Comparison of ENCODE assay signal across 8 cellular contexts in the genomic region with DNA sequence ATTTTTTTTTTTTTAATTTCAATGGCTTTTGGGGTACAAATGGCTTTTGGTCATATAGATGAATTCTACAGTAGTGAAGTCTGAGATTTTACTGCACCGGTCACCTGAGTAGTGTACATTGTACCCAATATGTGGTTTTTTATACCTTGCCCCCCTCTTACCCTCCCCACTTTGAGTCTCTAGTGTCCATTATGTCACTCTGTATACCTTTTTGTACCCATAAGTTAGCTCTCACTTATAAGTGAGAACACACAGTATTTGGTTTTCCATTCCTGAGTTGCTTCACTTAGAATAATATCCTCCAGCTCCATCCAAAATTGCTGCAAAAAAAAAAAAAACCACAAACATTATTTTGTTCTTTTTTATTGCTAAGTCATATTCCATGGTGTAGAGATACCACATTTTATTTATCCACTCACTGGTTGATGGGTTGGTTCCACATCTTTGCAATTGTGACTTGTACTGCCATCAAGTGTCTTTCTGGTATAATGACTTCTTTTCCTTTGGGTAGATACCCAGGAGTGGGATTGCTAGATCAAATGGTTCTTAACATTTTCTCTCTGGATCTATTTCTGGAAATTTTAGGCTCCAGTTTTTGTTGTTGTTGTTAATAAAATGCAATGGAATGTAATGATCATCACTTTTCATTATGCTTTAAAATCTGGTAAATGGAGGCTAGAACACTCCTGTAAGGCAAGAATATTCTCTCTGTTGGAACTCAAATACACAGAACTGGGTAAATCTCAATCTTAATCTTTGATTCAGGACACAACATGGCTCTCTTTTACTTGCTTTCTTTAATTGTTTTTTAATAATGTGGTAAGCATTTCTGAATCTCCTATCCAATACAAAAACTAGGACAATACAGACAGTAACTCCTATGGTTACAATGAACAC. TPM values are rescaled to one million over a fixed set of nuclear protein-coding genes. Genes with fewer than 3 reads are reported as not detected.
DNase-seq lines count a peak whose midpoint lies in the region; ATAC-seq and TF ChIP-seq lines count a peak whose summit lies in the region.

No MANE protein-coding gene starts in this region.

- CTCF ChIA-PET in activated CD4-positive, alpha-beta T cell treated with anti-CD3 and anti-CD28 coated beads for 36 hours (lab: Charles Lee): interaction anchor here (1.4 to 1.5 kb wide), 2 partner anchors 16 to 47 kb away, joined by 4 read pairs; no protein-coding TSS in a partner anchor

- no peaks in the 10 kb centered on the region for H3K9me3 Mint-ChIP-seq in activated CD4-positive, alpha-beta T cell treated with anti-CD3 and anti-CD28 coated beads for 36 hours (ENCODE audit: low read depth)
- no peaks in the 10 kb centered on the region for H3K9me3 Mint-ChIP-seq in brain
- no peaks in the 10 kb centered on the region for H3K9me3 Mint-ChIP-seq in neural crest cell

- intact Hi-C loops in activated CD4-positive, alpha-beta T cell treated with anti-CD3 and anti-CD28 coated beads for 36 hours (cut with DNase I, micrococcal nuclease): loop anchor here (1.0 kb wide), 2 partner anchors 17 to 67 kb away; no protein-coding TSS in a partner anchor
- intact Hi-C loops in sciatic nerve (cut with DNase I): no loop called here

- peaks cover 72% of the 10 kb centered on the region for H3K36me3 Mint-ChIP-seq in activated CD4-positive, alpha-beta T cell treated with anti-CD3 and anti-CD28 coated beads for 36 hours (ENCODE audit: low read depth)
- peaks cover 47% of the 10 kb centered on the region for H3K36me3 Mint-ChIP-seq in brain
- no peaks in the 10 kb centered on the region for H3K36me3 Mint-ChIP-seq in neural crest cell (ENCODE audit: low read depth)

- TF ChIP-seq CTCF in brain (conservative IDR thresholded peaks at IDR 0.05): peak; percentile 31 to 46
- peak; percentile 53 for TF ChIP-seq CTCF in neural crest cell (conservative IDR thresholded peaks at IDR 0.05)

- peaks cover 86% of the 10 kb centered on the region for H3K4me1 Mint-ChIP-seq in activated CD4-positive, alpha-beta T cell treated with anti-CD3 and anti-CD28 coated beads for 36 hours
- H3K4me1 Mint-ChIP-seq in brain (peaks cover 72% of the 10 kb centered on the region), neural crest cell (peaks cover 24% of the 10 kb centered on the region)

- H3K27ac Mint-ChIP-seq in activated CD4-positive, alpha-beta T cell treated with anti-CD3 and anti-CD28 coated beads for 36 hours: peak overlapping the region; percentile 35
- peak overlapping the region in 3 of 5 experiments; percentile 24 to 86 (median 52) for H3K27ac Mint-ChIP-seq in brain
- H3K27ac Mint-ChIP-seq in neural crest cell (ENCODE audit: unreplicated experiment): no peak overlapping the region

- no peaks in the 10 kb centered on the region for H3K27me3 Mint-ChIP-seq in activated CD4-positive, alpha-beta T cell treated with anti-CD3 and anti-CD28 coated beads for 36 hours
- H3K27me3 Mint-ChIP-seq in brain (peaks cover 6% of the 10 kb centered on the region), neural crest cell (ENCODE audit: low read depth) (no peaks in the 10 kb centered on the region)

- DNase-seq in activated CD4-positive, alpha-beta T cell treated with anti-CD3 and anti-CD28 coated beads for 36 hours: peak; percentile 2
- no peak for DNase-seq in activated CD4-positive, alpha-beta T cell treated with anti-CD3 and anti-CD28 coated beads, Interleukin-2, amount 50 U/mL, for 4 hours
- DNase-seq in NCI-H2227 (lab: John Stamatoyannopoulos, UW; ENCODE audit: unreplicated experiment) (peak; percentile 56), neural crest cell (ENCODE audit: low read depth, low spot score) (no peak), sciatic nerve (ENCODE audit: low spot score) (no peak), iPS-NIHi11 (ENCODE audit: low spot score) (no peak)

- H3K4me3 Mint-ChIP-seq in activated CD4-positive, alpha-beta T cell treated with anti-CD3 and anti-CD28 coated beads for 36 hours: peak overlapping the region; percentile 18
- H3K4me3 Mint-ChIP-seq in brain: peak overlapping the region in 4 of 5 experiments; percentile 10 to 72 (median 45)
- no peak overlapping the region for H3K4me3 Mint-ChIP-seq in neural crest cell

- POLR2A ChIA-PET in activated CD4-positive, alpha-beta T cell treated with anti-CD3 and anti-CD28 coated beads for 36 hours (lab: Charles Lee): interaction anchor here (0.6 to 0.7 kb wide), 3 partner anchors 14 to 78 kb away, joined by 3 read pairs; no protein-coding TSS in a partner anchor

- ATAC-seq in activated CD4-positive, alpha-beta T cell treated with anti-CD3 and anti-CD28 coated beads for 36 hours: no peak
- ATAC-seq in HG03378 (IDR thresholded peaks at IDR 0.05; ENCODE audit: unreplicated experiment) (no peak), sciatic nerve (no peak)

RNA-seq across cellular contexts. Expression of a gene that starts 10.3 kb away (rescaled TPM):
- total RNA-seq in activated CD4-positive, alpha-beta T cell treated with anti-CD3 and anti-CD28 coated beads for 36 hours: 100 to 1,000 TPM; 435 to 569 TPM
- 3.8 TPM for polyA plus RNA-seq in brain (ENCODE audit: insufficient read depth, low read depth, low replicate concordance)
- total RNA-seq in neural crest cell: 29.8 and 37.2 TPM in 2 replicates
- total RNA-seq in sciatic nerve: 1,255 TPM

RNA-seq across cellular contexts. Expression of a gene that starts 46.5 kb away (rescaled TPM):
- total RNA-seq in activated CD4-positive, alpha-beta T cell treated with anti-CD3 and anti-CD28 coated beads for 36 hours: 10 to 100 TPM; 32.7 to 37.5 TPM
- 20.3 TPM for polyA plus RNA-seq in brain (ENCODE audit: insufficient read depth, low read depth, low replicate concordance)
- total RNA-seq in neural crest cell (25.6 and 29.0 TPM in 2 replicates), sciatic nerve (65.9 TPM)

RNA-seq across cellular contexts. Expression of a gene that starts 50.5 kb away (rescaled TPM):
- 10 to 100 TPM; 13.2 to 14.3 TPM for total RNA-seq in activated CD4-positive, alpha-beta T cell treated with anti-CD3 and anti-CD28 coated beads for 36 hours
- polyA plus RNA-seq in brain (ENCODE audit: insufficient read depth, low read depth, low replicate concordance): 4.0 TPM
- total RNA-seq in neural crest cell: 1.5 and 1.8 TPM in 2 replicates
- total RNA-seq in sciatic nerve: 12.0 TPM

Comparison
In these comparisons a context has a peak if more than half of its experiments do, and no peak if none do; other contexts are left out.
1. DNase-seq: peak in activated CD4-positive, alpha-beta T cell treated with anti-CD3 and anti-CD28 coated beads for 36 hours (single experiment) and NCI-H2227 (single experiment); none in activated CD4-positive, alpha-beta T cell treated with anti-CD3 and anti-CD28 coated beads, Interleukin-2, amount 50 U/mL, for 4 hours (0 of 2), neural crest cell (single experiment), sciatic nerve (single experiment) and iPS-NIHi11 (single experiment).
2. RNA of a gene that starts 10.3 kb away (total RNA-seq): 1,255 TPM in sciatic nerve (single experiment) and 435 to 569 TPM in activated CD4-positive, alpha-beta T cell treated with anti-CD3 and anti-CD28 coated beads for 36 hours; 29.8 to 37.2 TPM in neural crest cell; every median in the first group is over 10 times any median in the second.